ENCODE assay signal across 8 cellular contexts in the genomic region with DNA sequence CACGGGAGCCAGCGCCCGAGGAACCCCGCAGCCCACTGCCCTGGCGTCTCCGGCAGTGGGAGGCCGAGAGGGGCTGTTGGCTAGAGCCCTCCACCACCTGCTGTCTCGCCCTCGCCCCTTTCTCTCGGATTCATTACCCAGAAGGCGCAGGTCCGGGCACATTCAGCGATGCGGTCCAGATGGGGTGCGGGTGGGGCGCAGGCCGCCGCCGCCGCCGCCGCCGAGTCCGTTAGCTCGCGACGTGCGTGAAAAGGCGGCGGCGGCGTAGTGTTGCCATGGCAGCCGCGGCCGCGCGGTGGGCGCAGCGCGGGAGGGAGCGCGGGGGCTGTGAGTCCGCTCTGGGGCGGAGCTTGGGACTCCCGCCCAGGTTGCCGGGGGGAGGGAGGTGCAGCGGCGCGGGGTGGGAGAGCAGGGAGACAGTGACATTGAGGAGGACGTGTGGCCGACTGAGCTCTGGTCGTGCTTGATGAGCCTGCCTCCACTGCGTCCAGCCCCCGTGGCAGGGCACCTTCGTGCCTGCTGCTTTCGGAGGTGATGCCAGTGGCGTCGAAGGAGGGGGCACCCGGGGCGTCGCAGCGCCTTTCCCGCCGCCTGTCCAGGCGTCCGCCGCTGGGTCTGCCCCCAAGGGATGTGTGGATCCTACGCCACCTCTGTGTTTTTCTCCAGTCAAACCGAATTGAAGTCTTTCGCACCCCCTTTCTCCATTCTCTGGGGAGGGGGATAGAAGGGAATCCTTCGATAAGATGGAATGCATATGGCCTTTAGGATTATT. TPM values are rescaled to one million over a fixed set of nuclear protein-coding genes. Genes with fewer than 3 reads are reported as not detected.
DNase-seq lines count a peak whose midpoint lies in the region; ATAC-seq and TF ChIP-seq lines count a peak whose summit lies in the region.

KATNAL1 (minus strand) TSS at position 358 of the 772 bp plus-strand sequence. CDS start 23,774 bp downstream, outside the sequence.

- intact Hi-C loops in activated CD4-positive, alpha-beta T cell treated with anti-CD3 and anti-CD28 coated beads for 36 hours (cut with DNase I, micrococcal nuclease), result loop anchor here (1.0 to 5.0 kb wide), 16 partner anchors 55 to 855 kb away; partner anchors contain the start of genes USPL1 (in 2 of the 2), SLC7A1 (in 1 of the 2) and UBL3 (in 1 of the 2)

- CTCF ChIA-PET in activated CD4-positive, alpha-beta T cell treated with anti-CD3 and anti-CD28 coated beads for 36 hours (lab: Charles Lee), result interaction anchor here (0.6 to 1.5 kb wide), 11 partner anchors 9 to 549 kb away, joined by 3 to 12 read pairs (median 3); no protein-coding TSS in a partner anchor

- peak; percentile 64 for DNase-seq in AG10803 (ENCODE audit: low read depth)
- DNase-seq in NCI-H345 (lab: John Stamatoyannopoulos, UW), result peak; percentile 83
- peak; percentile 81 for DNase-seq in activated CD4-positive, alpha-beta T cell treated with anti-CD3 and anti-CD28 coated beads for 36 hours
- DNase-seq in choroid plexus epithelial cell (ENCODE audit: low read depth), result peak; percentile 76
- DNase-seq in left kidney (ENCODE audit: low read depth, low spot score), result peak; percentile 96
- DNase-seq in stimulated activated CD4-positive, alpha-beta T cell treated with anti-CD3 and anti-CD28 coated beads, Interleukin-1b, Interleukin-23, amount 100 ng/mL, for 48 hours, result peak; percentile 70

- no peaks in the 10 kb centered on the region for H3K36me3 Mint-ChIP-seq in activated CD4-positive, alpha-beta T cell treated with anti-CD3 and anti-CD28 coated beads for 36 hours (ENCODE audit: low read depth)

- H3K27me3 Mint-ChIP-seq in activated CD4-positive, alpha-beta T cell treated with anti-CD3 and anti-CD28 coated beads for 36 hours, result no peaks in the 10 kb centered on the region

- H3K27ac Mint-ChIP-seq in activated CD4-positive, alpha-beta T cell treated with anti-CD3 and anti-CD28 coated beads for 36 hours, result peak within 1 kb of the TSS; percentile 79

- H3K9me3 Mint-ChIP-seq in activated CD4-positive, alpha-beta T cell treated with anti-CD3 and anti-CD28 coated beads for 36 hours (ENCODE audit: low read depth), result no peaks in the 10 kb centered on the region

- TF ChIP-seq CTCF in AG10803 (conservative IDR thresholded peaks at IDR 0.05; ENCODE audit: low read length), result no peak
- TF ChIP-seq CTCF in choroid plexus epithelial cell (conservative IDR thresholded peaks at IDR 0.05; ENCODE audit: low read depth, low read length), result no peak

- H3K4me3 Mint-ChIP-seq in activated CD4-positive, alpha-beta T cell treated with anti-CD3 and anti-CD28 coated beads for 36 hours, result peak within 1 kb of the TSS; percentile 80

- peaks cover 31% of the 10 kb centered on the region for H3K4me1 Mint-ChIP-seq in activated CD4-positive, alpha-beta T cell treated with anti-CD3 and anti-CD28 coated beads for 36 hours

- POLR2A ChIA-PET in activated CD4-positive, alpha-beta T cell treated with anti-CD3 and anti-CD28 coated beads for 36 hours (lab: Charles Lee), result interaction anchor here (1.0 to 1.5 kb wide), 3 partner anchors 24 to 310 kb away, joined by 3 to 6 read pairs (median 4); partner anchors contain the start of genes UBE2L5 and USPL1

- peak; percentile 40 for ATAC-seq in GM18873 (IDR thresholded peaks at IDR 0.05; ENCODE audit: low FRiP score, unreplicated experiment)
- ATAC-seq in HG03135 (IDR thresholded peaks at IDR 0.05; ENCODE audit: unreplicated experiment), result peak; percentile 59
- ATAC-seq in activated CD4-positive, alpha-beta T cell treated with anti-CD3 and anti-CD28 coated beads for 36 hours, result peak; percentile 60

- peak within 1 kb of the TSS; percentile 84 for H3K4me3 ChIP-seq in AG10803 (ENCODE audit: low read length)
- H3K4me3 ChIP-seq in choroid plexus epithelial cell (ENCODE audit: low read depth, low read length), result peak within 1 kb of the TSS; percentile 95

RNA-seq across cellular contexts. Expression of gene KATNAL1, which starts in this region (rescaled TPM):
- total RNA-seq in activated CD4-positive, alpha-beta T cell treated with anti-CD3 and anti-CD28 coated beads for 36 hours, result 10 to 100 TPM; 10.9 to 12.5 TPM

Comparison
In these comparisons a context has a peak if more than half of its experiments do, and no peak if none do; other contexts are left out.
1. Peak in every context shown above with its lines: DNase-seq, ATAC-seq and H3K4me3 ChIP-seq.